Comparison of ENCODE assay signal across 8 cellular contexts in the genomic region with DNA sequence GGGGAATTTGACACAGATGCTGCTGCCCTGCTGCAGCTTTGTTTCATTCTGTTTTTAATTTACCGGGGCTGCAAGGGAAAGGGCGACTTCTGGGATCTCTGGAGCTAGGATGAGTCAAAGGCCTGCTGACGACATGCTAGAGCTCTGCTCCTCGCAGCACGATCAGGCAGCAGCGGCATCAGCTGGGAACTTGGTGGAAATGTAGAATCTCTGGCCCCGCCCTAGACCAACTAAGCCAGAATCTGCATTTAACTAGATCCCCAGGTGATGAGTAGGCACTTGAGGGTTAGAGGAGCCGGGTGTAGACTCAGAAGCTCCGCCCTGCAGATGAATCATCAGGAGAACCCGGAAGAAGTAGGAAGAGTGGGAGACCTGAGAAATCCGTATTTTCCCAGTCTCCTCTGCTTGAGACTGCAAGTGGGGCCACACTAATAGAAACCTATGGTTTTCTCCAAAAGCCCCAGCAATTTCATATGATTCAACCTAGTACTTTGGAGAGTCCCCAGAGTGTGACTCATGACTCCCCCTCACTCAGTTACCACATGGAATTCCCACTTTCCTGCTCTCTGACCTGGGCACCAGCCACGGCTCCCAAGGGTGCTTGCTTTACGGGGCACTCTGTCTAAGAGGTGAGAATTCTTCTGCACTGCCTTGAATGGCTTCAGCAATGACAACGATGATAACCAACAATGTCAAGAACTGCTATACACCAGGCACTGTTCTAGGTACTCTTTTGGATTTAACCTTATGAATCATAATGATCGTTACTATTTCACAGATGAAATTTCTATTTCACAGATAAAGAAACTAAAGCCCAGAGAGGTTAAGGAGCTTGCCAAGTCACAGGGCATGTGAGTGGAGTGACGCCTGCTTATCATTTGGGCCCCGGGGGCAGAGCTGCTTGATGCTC. TPM values are rescaled to one million over a fixed set of nuclear protein-coding genes. Genes with fewer than 3 reads are reported as not detected.
A peak's percentile ranks its signal among the peaks of the same experiment; 100 is the strongest.
DNase-seq lines count a peak whose midpoint lies in the region; ATAC-seq and TF ChIP-seq lines count a peak whose summit lies in the region.

No MANE protein-coding gene starts in this region.

- intact Hi-C loops in natural killer cell (cut with micrococcal nuclease): no loop called here

- H3K4me2 ChIP-seq in OCI-LY3 (ENCODE audit: low read length): peak overlapping the region; percentile 73

- H2AFZ ChIP-seq in OCI-LY3 (ENCODE audit: low read depth, low read length): peak overlapping the region; percentile 86

- peaks cover 2% of the 10 kb centered on the region for H3K36me3 ChIP-seq in OCI-LY3 (replicated peaks; ENCODE audit: low read depth, low read length)

- no peaks in the 10 kb centered on the region for H3K79me2 ChIP-seq in OCI-LY3 (ENCODE audit: low read length)

- H3K9me3 Mint-ChIP-seq in natural killer cell treated with Interleukin-12 subunit alpha and Interleukin-12 subunit beta and Interleukin-15 and Interleukin-18, amount 100 ng/mL, for 72 hours: no peaks in the 10 kb centered on the region
- no peaks in the 10 kb centered on the region for H3K9me3 Mint-ChIP-seq in natural killer cell

- H3K27ac ChIP-seq in OCI-LY3 (ENCODE audit: low read length): peak overlapping the region; percentile 41

- H3K27ac Mint-ChIP-seq in natural killer cell treated with Interleukin-12 subunit alpha and Interleukin-12 subunit beta and Interleukin-15 and Interleukin-18, amount 100 ng/mL, for 72 hours: peak overlapping the region; percentile 60 to 79
- no peak overlapping the region for H3K27ac Mint-ChIP-seq in natural killer cell

- H4K20me1 ChIP-seq in OCI-LY3 (ENCODE audit: insufficient read depth, low read length): no peaks in the 10 kb centered on the region

- H3K9me3 ChIP-seq in OCI-LY3 (ENCODE audit: insufficient read depth, low read length): peaks cover 6% of the 10 kb centered on the region; the same call in 1 of the 2 replicates

- TF ChIP-seq CTCF in natural killer cell (IDR thresholded peaks at IDR 0.05) (no peak), OCI-LY3 (IDR thresholded peaks at IDR 0.05; ENCODE audit: low read depth, low read length) (0 out of 2 replicates have a peak, but pooled peaks have one; percentile 16)

- DNase-seq in natural killer cell treated with Interleukin-12 subunit alpha and Interleukin-12 subunit beta and Interleukin-15 and Interleukin-18, amount 100 ng/mL, for 72 hours (ENCODE audit: low spot score): no peak
- DNase-seq in natural killer cell (no peak), amniotic stem cell (lab: John Stamatoyannopoulos, UW) (peak; percentile 98), islet precursor cell (peak; percentile 99)
- peak; percentile 58 to 62 for DNase-seq in stimulated activated CD8-positive, alpha-beta memory T cell treated with anti-CD3 and anti-CD28 coated beads, Interleukin-15, amount 100 ng/mL, for 48 hours (ENCODE audit: low read depth in 2 of 2)

- peaks cover 21% of the 10 kb centered on the region in 2 donors for H3K4me1 Mint-ChIP-seq in natural killer cell treated with Interleukin-12 subunit alpha and Interleukin-12 subunit beta and Interleukin-15 and Interleukin-18, amount 100 ng/mL, for 72 hours (ENCODE audit: low read depth in 2 of 2)
- H3K4me1 Mint-ChIP-seq in natural killer cell: no peaks in the 10 kb centered on the region

- H3K4me3 Mint-ChIP-seq in natural killer cell treated with Interleukin-12 subunit alpha and Interleukin-12 subunit beta and Interleukin-15 and Interleukin-18, amount 100 ng/mL, for 72 hours: peak overlapping the region; percentile 74
- no peak overlapping the region for H3K4me3 Mint-ChIP-seq in natural killer cell

- ATAC-seq in natural killer cell treated with Interleukin-12 subunit alpha and Interleukin-12 subunit beta and Interleukin-15 and Interleukin-18, amount 100 ng/mL, for 72 hours: peak; percentile 79 to 81
- ATAC-seq in natural killer cell (no peak), HG03064 (IDR thresholded peaks at IDR 0.05; ENCODE audit: low read depth, unreplicated experiment) (peak; percentile 51), HG03521 (IDR thresholded peaks at IDR 0.05; ENCODE audit: unreplicated experiment) (no peak)

- H3K4me1 ChIP-seq in OCI-LY3 (ENCODE audit: low read length): peaks cover 31% of the 10 kb centered on the region

- H3K36me3 Mint-ChIP-seq in natural killer cell treated with Interleukin-12 subunit alpha and Interleukin-12 subunit beta and Interleukin-15 and Interleukin-18, amount 100 ng/mL, for 72 hours: no peaks in the 10 kb centered on the region
- H3K36me3 Mint-ChIP-seq in natural killer cell: peaks cover 3% of the 10 kb centered on the region

- H3K27me3 ChIP-seq in OCI-LY3 (ENCODE audit: low read depth, low read length): peaks cover 11% of the 10 kb centered on the region

- H3K27me3 Mint-ChIP-seq in natural killer cell treated with Interleukin-12 subunit alpha and Interleukin-12 subunit beta and Interleukin-15 and Interleukin-18, amount 100 ng/mL, for 72 hours: peaks cover 35 to 39% of the 10 kb centered on the region in 2 donors
- H3K27me3 Mint-ChIP-seq in natural killer cell (ENCODE audit: low read depth in 2 of 2): peaks cover 31 to 51% of the 10 kb centered on the region in 2 donors

- H3K9ac ChIP-seq in OCI-LY3 (ENCODE audit: low read length): peak overlapping the region; percentile 11; the same call in 1 of the 2 replicates

- peak overlapping the region; percentile 64 for H3K4me3 ChIP-seq in OCI-LY3 (ENCODE audit: low read length)

RNA-seq across cellular contexts. Expression of gene TUBB2B, which starts 18.1 kb away (rescaled TPM):
- not detected for total RNA-seq in natural killer cell treated with Interleukin-12 subunit alpha and Interleukin-12 subunit beta and Interleukin-15 and Interleukin-18, amount 100 ng/mL, for 72 hours
- under 1 TPM in 2 of 3 donors, not detected in 1; 0.66 to 0.75 TPM for total RNA-seq in natural killer cell

RNA-seq across cellular contexts. Expression of gene PSMG4, which starts 49.4 kb away (rescaled TPM):
- 10 to 100 TPM; 16.4 to 25.2 TPM for total RNA-seq in natural killer cell treated with Interleukin-12 subunit alpha and Interleukin-12 subunit beta and Interleukin-15 and Interleukin-18, amount 100 ng/mL, for 72 hours
- total RNA-seq in natural killer cell: 10 to 100 TPM in 2 of 3 donors, 1 to 10 TPM in 1; 8.3 to 15.3 (median 11.3) TPM

RNA-seq across cellular contexts. Expression of gene TUBB2A, which starts 52.0 kb away (rescaled TPM):
- 1 to 10 TPM; 1.7 to 5.8 TPM for total RNA-seq in natural killer cell treated with Interleukin-12 subunit alpha and Interleukin-12 subunit beta and Interleukin-15 and Interleukin-18, amount 100 ng/mL, for 72 hours
- total RNA-seq in natural killer cell: 10 to 100 TPM in 2 of 3 donors, 1 to 10 TPM in 1; 9.2 to 13.2 (median 11.4) TPM

Comparison
In these comparisons a context has a peak if more than half of its experiments do, and no peak if none do; other contexts are left out.
1. ATAC-seq: peak in natural killer cell treated with Interleukin-12 subunit alpha and Interleukin-12 subunit beta and Interleukin-15 and Interleukin-18, amount 100 ng/mL, for 72 hours (2 of 2) and HG03064 (single experiment); none in natural killer cell (0 of 3) and HG03521 (single experiment).
2. H3K27ac Mint-ChIP-seq: peak in natural killer cell treated with Interleukin-12 subunit alpha and Interleukin-12 subunit beta and Interleukin-15 and Interleukin-18, amount 100 ng/mL, for 72 hours (2 of 2); none in natural killer cell (0 of 2).
3. DNase-seq: peak in amniotic stem cell (single experiment), islet precursor cell (single experiment) and stimulated activated CD8-positive, alpha-beta memory T cell treated with anti-CD3 and anti-CD28 coated beads, Interleukin-15, amount 100 ng/mL, for 48 hours (2 of 2); none in natural killer cell treated with Interleukin-12 subunit alpha and Interleukin-12 subunit beta and Interleukin-15 and Interleukin-18, amount 100 ng/mL, for 72 hours (single experiment) and natural killer cell (single experiment).